Comparison of ENCODE assay signal across 1 cellular context in genomic region chr6:37258716-37259115, GRCh38.
TF ChIP-seq lines count a peak whose summit lies in the region.

No MANE protein-coding gene starts in this region.

TF ChIP-seq in GM12878, 131 proteins besides CTCF, POLR2A, EP300 and RAD21:
- no peak for TF ChIP-seq BACH1 (IDR thresholded peaks at IDR 0.05; ENCODE audit: borderline replicate concordance)
- no peak for TF ChIP-seq KDM1A (IDR thresholded peaks at IDR 0.05; ENCODE audit: borderline replicate concordance)
- no peak for TF ChIP-seq MLLT1 (IDR thresholded peaks at IDR 0.05)
- no peak for TF ChIP-seq HSF1 (IDR thresholded peaks at IDR 0.05; ENCODE audit: low read depth, low read length)
- TF ChIP-seq IRF3 (IDR thresholded peaks at IDR 0.05) = no peak
- no peak for TF ChIP-seq RELB (IDR thresholded peaks at IDR 0.05; ENCODE audit: low read depth)
- no peak for TF ChIP-seq TAF1 (IDR thresholded peaks at IDR 0.05; ENCODE audit: borderline replicate concordance, low read depth, low read length)
- TF ChIP-seq YY1 (IDR thresholded peaks at IDR 0.05; ENCODE audit: low read depth, low read length) = no peak
- TF ChIP-seq MTA2 (IDR thresholded peaks at IDR 0.05; ENCODE audit: low read depth) = no peak
- no peak for TF ChIP-seq JUNB (IDR thresholded peaks at IDR 0.05)
- no peak for TF ChIP-seq RELA (IDR thresholded peaks at IDR 0.05; ENCODE audit: borderline replicate concordance, partially characterized antibody)
- TF ChIP-seq EGR1 (IDR thresholded peaks at IDR 0.05; ENCODE audit: borderline replicate concordance in 1 of 2, low read depth in 2 of 2, low read length in 2 of 2) = no peak
- no peak for TF ChIP-seq SUPT20H (IDR thresholded peaks at IDR 0.05; ENCODE audit: borderline replicate concordance, control insufficient read depth, low read depth, low read length)
- no peak for TF ChIP-seq WRNIP1 (IDR thresholded peaks at IDR 0.05; ENCODE audit: borderline replicate concordance, low read depth, low read length)
- TF ChIP-seq PML (IDR thresholded peaks at IDR 0.05; ENCODE audit: low read length) = no peak
- no peak for TF ChIP-seq E4F1 (IDR thresholded peaks at IDR 0.05; ENCODE audit: borderline replicate concordance, partially characterized antibody)
